Comparison of ENCODE assay signal across 1 cellular context in genomic region chr7:116727432-116728009, GRCh38.
TF ChIP-seq lines count a peak whose summit lies in the region.

No MANE protein-coding gene starts in this region.

TF ChIP-seq in A549, 52 proteins besides CTCF, POLR2A, EP300 and RAD21:
- no peak for TF ChIP-seq NFE2L2 (conservative IDR thresholded peaks at IDR 0.05; ENCODE audit: low read length)
- no peak for TF ChIP-seq RFX5 (IDR thresholded peaks at IDR 0.05)
